ENCODE assay signal across 26 cellular contexts in genomic region chr10:77689339-77689738, GRCh38. TPM values are rescaled to one million over a fixed set of nuclear protein-coding genes. Genes with fewer than 3 reads are reported as not detected.
DNase-seq lines count a peak whose midpoint lies in the region; ATAC-seq, FAIRE-seq and TF ChIP-seq lines count a peak whose summit lies in the region.
"Had no signal": no experiment of that assay in that cellular context is flagged by ENCODE, and none has a peak within 500 bp of the region (broad histone marks: within the 10 kb centered on the region; RNA-seq: fewer than 3 reads in every experiment).

No MANE protein-coding gene starts in this region.

- TF ChIP-seq RAD21 in HepG2 (CRISPR knock-in tag; IDR thresholded peaks at IDR 0.05): no peak

- in situ Hi-C loops in HepG2 (cut with HindIII; ENCODE audit: extremely low pct_ligation_motif_present, low pct_unique_long_range_greater_than_20kb): no loop called here

- H3K36me3 ChIP-seq in HepG2 (replicated peaks in 1 of 2; ENCODE audit: control insufficient read depth in 1 of 2, insufficient read depth in 2 of 2, low read length in 2 of 2) (no peaks in the 10 kb centered on the region), right lobe of liver (no peaks in the 10 kb centered on the region), OCI-LY3 (replicated peaks; ENCODE audit: low read depth, low read length) (peaks cover 57% of the 10 kb centered on the region)
- H3K36me3 ChIP-seq: BE2C, BLaER1 had no signal

- POLR2A ChIA-PET in HepG2 (lab: Yijun Ruan, JAX): no interaction called here

- no peaks in the 10 kb centered on the region for H3K9me3 ChIP-seq in HepG2 (ENCODE audit: low read length)
- no peaks in the 10 kb centered on the region for H3K9me3 ChIP-seq in right lobe of liver
- no peaks in the 10 kb centered on the region for H3K9me3 ChIP-seq in OCI-LY3 (ENCODE audit: insufficient read depth, low read length)
- H3K9me3 ChIP-seq: BE2C, BLaER1 had no signal

- H3K27me3 ChIP-seq in HepG2 (ENCODE audit: control insufficient read depth in 1 of 2, insufficient read depth in 2 of 2, low read length in 2 of 2) (peaks cover 0 to 22% of the 10 kb centered on the region in 2 experiments; a peak in 1 of 5 replicates), right lobe of liver (no peaks in the 10 kb centered on the region), OCI-LY3 (ENCODE audit: low read depth, low read length) (no peaks in the 10 kb centered on the region)
- H3K27me3 ChIP-seq: BE2C, BLaER1 had no signal

- no TSS peak for BruUV-seq in HepG2 (replicated peaks; lab: Mats Ljungman, UMichigan)

- no peak for DNase-seq in HepG2 (ENCODE audit: low spot score)
- no peak for DNase-seq in right lobe of liver
- peak; percentile 49 for DNase-seq in NCI-H345 (lab: John Stamatoyannopoulos, UW)
- no peak for DNase-seq in foreskin melanocyte
- no peak for DNase-seq in NCI-H526 (lab: John Stamatoyannopoulos, UW)
- DNase-seq in NCI-H446 (lab: John Stamatoyannopoulos, UW): no peak
- DNase-seq: 8988T; ACHN; BE2C; C1 segment of cervical spinal cord; CD4-positive, alpha-beta memory T cell; CD4-positive, CD25-positive, alpha-beta regulatory T cell; CD8-positive, alpha-beta memory T cell; COR-L47; DMS 273 treated with DMSO at 0.1 percent for 48 hours; DMS153; DMS53; DMS79; DND-41; EL; GDM1 had no signal

- 0% methylated on average over 5 of the region's 5 CpGs for WGBS in HepG2 (ENCODE audit: low lambda C conversion rate)
- 54% methylated on average over 5 of the region's 5 CpGs for WGBS in right lobe of liver (ENCODE audit: insufficient coverage, low coverage, low lambda C conversion rate, missing lambda C conversion rate)

- H4K20me1 ChIP-seq in HepG2 (ENCODE audit: insufficient read depth, low read length): no peaks in the 10 kb centered on the region
- no peaks in the 10 kb centered on the region for H4K20me1 ChIP-seq in OCI-LY3 (ENCODE audit: insufficient read depth, low read length)
- H4K20me1 ChIP-seq: BLaER1 had no signal

- CTCF ChIA-PET in HepG2 (lab: Yijun Ruan, JAX; ENCODE audit: low intra/inter-chr PET ratio, low total read pairs): no interaction called here

- TF ChIP-seq POLR2A in HepG2 (IDR thresholded peaks at IDR 0.05; ENCODE audit: insufficient read depth in 1 of 2, low read depth in 2 of 2, low read length in 2 of 2) (no peak), right lobe of liver (IDR thresholded peaks at IDR 0.05) (no peak)

- no peak for FAIRE-seq in HepG2 (lab: Jason Lieb, UNC)
- FAIRE-seq: A204.1, GM12878, GM18507 had no signal

- H2AFZ ChIP-seq in HepG2 (ENCODE audit: low read length): no peak overlapping the region
- no peak overlapping the region for H2AFZ ChIP-seq in OCI-LY3 (ENCODE audit: low read depth, low read length)

- ATAC-seq in HepG2 (no peak), right lobe of liver (no peak)
- ATAC-seq: GM12878 had no signal

- TF ChIP-seq CTCF in HepG2 (CRISPR knock-in tag; IDR thresholded peaks at IDR 0.05) (no peak), right lobe of liver (IDR thresholded peaks at IDR 0.05) (no peak), OCI-LY3 (IDR thresholded peaks at IDR 0.05; ENCODE audit: low read depth, low read length) (no peak)

- no peak for TF ChIP-seq EP300 in HepG2 (IDR thresholded peaks at IDR 0.05; ENCODE audit: low read depth in 2 of 2, low read length in 2 of 2)
- TF ChIP-seq EP300 in HepG2 (CRISPR knock-in tag; IDR thresholded peaks at IDR 0.05; ENCODE audit: borderline replicate concordance): no peak

- H3K4me3 ChIP-seq in HepG2 (replicated peaks in 1 of 3; ENCODE audit: insufficient read depth in 1 of 3, low read depth in 2 of 3, low read length in 3 of 3) (no peak overlapping the region), right lobe of liver (no peak overlapping the region), OCI-LY3 (ENCODE audit: low read length) (no peak overlapping the region)
- H3K4me3 ChIP-seq: BLaER1, GM12878 had no signal

- H3K79me2 ChIP-seq in HepG2 (ENCODE audit: insufficient read depth, low read length): no peaks in the 10 kb centered on the region
- H3K79me2 ChIP-seq in OCI-LY3 (ENCODE audit: low read length): peaks cover 73% of the 10 kb centered on the region

- H3K4me1 ChIP-seq in HepG2 (ENCODE audit: insufficient read depth, low read length): no peaks in the 10 kb centered on the region
- no peaks in the 10 kb centered on the region for H3K4me1 ChIP-seq in right lobe of liver
- peaks cover 94% of the 10 kb centered on the region for H3K4me1 ChIP-seq in OCI-LY3 (ENCODE audit: low read length)
- H3K4me1 ChIP-seq: BE2C, BLaER1 had no signal

- intact Hi-C loops in HepG2 (cut with micrococcal nuclease; ENCODE audit: unreplicated experiment): no loop called here
- intact Hi-C loops in right lobe of liver (cut with DNase I): no loop called here

- H3K4me2 ChIP-seq in HepG2 (ENCODE audit: low read depth, low read length) (no peak overlapping the region), OCI-LY3 (ENCODE audit: low read length) (0 out of 2 replicates have a peak overlapping the region, but pooled peaks have one; percentile 9)
- H3K4me2 ChIP-seq: BLaER1 had no signal

- H3K9ac ChIP-seq in HepG2 (ENCODE audit: insufficient read depth, low read depth, low read length) (no peak overlapping the region), OCI-LY3 (ENCODE audit: low read length) (peak overlapping the region; percentile 66)
- H3K9ac ChIP-seq: BLaER1 had no signal

- H3K27ac ChIP-seq in HepG2 (ENCODE audit: extremely low read length, insufficient read depth, low read length): no peak overlapping the region
- no peak overlapping the region for H3K27ac ChIP-seq in right lobe of liver
- peak overlapping the region; percentile 100 for H3K27ac ChIP-seq in OCI-LY3 (ENCODE audit: low read length)
- H3K27ac ChIP-seq: BLaER1 had no signal

TF ChIP-seq in HepG2, 621 proteins besides CTCF, POLR2A, EP300 and RAD21:
- TF ChIP-seq POLR2G (IDR thresholded peaks at IDR 0.05; ENCODE audit: low read depth, low read length) (no peak), XRCC5 (optimal IDR thresholded peaks at IDR 0.05; ENCODE audit: low read length) (no peak), CREB1 (IDR thresholded peaks at IDR 0.05) (peak; percentile 51; the same call in 1 of the 2 replicates), CREB1 (CRISPR knock-in tag; IDR thresholded peaks at IDR 0.05) (no peak)
TF ChIP-seq in HepG2: peak in this region for 1.

RNA-seq across cellular contexts. Expression of gene KCNMA1, which starts 51.7 kb away (rescaled TPM):
- 0.02 TPM in 1 of 2 replicates, not detected in the other for total RNA-seq in HepG2 (2016; rRNA removed; fragmentation: Illumina TruSeq; extraction: Trizol)
- not detected in 2 replicates for total RNA-seq in HepG2 (2016; cell fraction: cytosol; rRNA removed; fragmentation: Illumina TruSeq; extraction: Trizol; ENCODE audit: low read depth)
- not detected in 2 replicates for total RNA-seq in HepG2 (2016; cell fraction: insoluble cytoplasmic fraction; rRNA removed; fragmentation: Illumina TruSeq; extraction: Trizol)
- total RNA-seq in HepG2 (2016; cell fraction: membrane; rRNA removed; fragmentation: Illumina TruSeq; extraction: Trizol): not detected in 2 replicates
- total RNA-seq in HepG2 (2016; cell fraction: nucleus; rRNA removed; fragmentation: Illumina TruSeq; extraction: Trizol): not detected in 2 replicates
- polyA plus RNA-seq in HepG2 (2011; rRNA removed): not detected in 2 replicates
- not detected in 2 replicates for polyA plus RNA-seq in HepG2 (2011; cell fraction: cytosol; rRNA removed)
- 0.07 TPM in 1 of 2 replicates, not detected in the other for polyA plus RNA-seq in HepG2 (2011; cell fraction: nucleus; rRNA removed)
- polyA plus RNA-seq in HepG2 (2012): not detected in 2 replicates
- not detected in 2 replicates for polyA plus RNA-seq in HepG2 (2016; cell fraction: cytosol; fragmentation: Illumina TruSeq; extraction: Trizol; ENCODE audit: low read depth)
- polyA plus RNA-seq in HepG2 (2016; cell fraction: insoluble cytoplasmic fraction; fragmentation: Illumina TruSeq; extraction: Trizol; ENCODE audit: low read depth): not detected in 2 replicates
- polyA plus RNA-seq in HepG2 (2016; cell fraction: membrane; fragmentation: Illumina TruSeq; extraction: Trizol; ENCODE audit: low read depth): not detected in 2 replicates
- not detected in 2 replicates for polyA plus RNA-seq in HepG2 (2016; cell fraction: nucleus; fragmentation: Illumina TruSeq; extraction: Trizol; ENCODE audit: insufficient read depth, low read depth)
- 0.28 TPM in 1 of 2 replicates, not detected in the other for polyA minus RNA-seq in HepG2 (2011; rRNA and poly(A)+ RNA removed; ENCODE audit: low replicate concordance)
- polyA minus RNA-seq in HepG2 (2011; cell fraction: cytosol; rRNA and poly(A)+ RNA removed): not detected in 2 replicates
- polyA minus RNA-seq in HepG2 (2011; cell fraction: nucleus; rRNA and poly(A)+ RNA removed): not detected in 2 replicates
- 10 to 100 TPM in 4 of 6 experiments, 1 to 10 TPM in 2; 5.7 to 48.0 (median 15.1) TPM for total RNA-seq in right lobe of liver
- total RNA-seq: CD4-positive, alpha-beta memory T cell; CD4-positive, CD25-positive, alpha-beta regulatory T cell had no signal
- polyA plus RNA-seq: CD4-positive, CD25-positive, alpha-beta regulatory T cell; CD8-positive, alpha-beta memory T cell had no signal

Comparison
In these comparisons a context has a peak if more than half of its experiments do, and no peak if none do; other contexts are left out.
1. RNA of gene KCNMA1, which starts 51.7 kb away (total RNA-seq): 5.7 to 48.0 TPM in right lobe of liver; 0.02 TPM in HepG2; every median in the first group is over 4 times any median in the second.